9 cellular contexts compared by ENCODE assay signal in genomic region chr1:20483098-20483832, GRCh38. TPM values are rescaled to one million over a fixed set of nuclear protein-coding genes. Genes with fewer than 3 reads are reported as not detected.
DNase-seq lines count a peak whose midpoint lies in the region; ATAC-seq, FAIRE-seq and TF ChIP-seq lines count a peak whose summit lies in the region.
"Had no signal": no experiment of that assay in that cellular context is flagged by ENCODE, and none has a peak within 500 bp of the region (broad histone marks: within the 10 kb centered on the region; RNA-seq: fewer than 3 reads in every experiment).

No MANE protein-coding gene starts in this region.

- peak overlapping the region; percentile 92 for H3K27ac ChIP-seq in HepG2 (ENCODE audit: extremely low read length, insufficient read depth, low read length)
- H3K27ac ChIP-seq in stomach smooth muscle (ENCODE audit: low read length) = no peak overlapping the region

- no peaks in the 10 kb centered on the region; the same call in 1 of the 2 replicates for H4K20me1 ChIP-seq in HepG2 (ENCODE audit: insufficient read depth, low read length)

- H3K4me2 ChIP-seq in HepG2 (ENCODE audit: low read depth, low read length) = peak overlapping the region; percentile 81

- peak overlapping the region; percentile 34 for H3K4me3 Mint-ChIP-seq in T-helper 2 cell treated with Interferon-gamma antibody and Interleukin-4, amounts not matched to agents 5 μg/mL and 100 μg/mL, for 36 hours

- H3K9ac ChIP-seq in HepG2 (ENCODE audit: insufficient read depth, low read depth, low read length) = peak overlapping the region; percentile 99
- H3K9ac ChIP-seq in stomach smooth muscle (ENCODE audit: low read length in 2 of 2) = peak overlapping the region; percentile 29 to 52

- H3K4me1 Mint-ChIP-seq in T-helper 2 cell treated with Interferon-gamma antibody and Interleukin-4, amounts not matched to agents 5 μg/mL and 100 μg/mL, for 36 hours (ENCODE audit: low read depth) = peaks cover 6% of the 10 kb centered on the region

- CTCF ChIA-PET in HepG2 (lab: Yijun Ruan, JAX; ENCODE audit: low intra/inter-chr PET ratio, low total read pairs) = interaction anchor here (2.1 kb wide), 1 partner anchor 14 kb away, joined by 11 read pairs; no protein-coding TSS in a partner anchor

- no peaks in the 10 kb centered on the region for H3K9me3 Mint-ChIP-seq in T-helper 2 cell treated with Interferon-gamma antibody and Interleukin-4, amounts not matched to agents 5 μg/mL and 100 μg/mL, for 36 hours

- POLR2A ChIA-PET in HepG2 (lab: Yijun Ruan, JAX) = interaction anchor here (1.0 to 1.8 kb wide), 5 partner anchors 9 to 249 kb away, joined by 3 to 9 read pairs (median 3); partner anchors contain the start of gene SH2D5

- H3K27me3 ChIP-seq in bronchial epithelial cell (ENCODE audit: control insufficient read depth, insufficient read depth, low read length) = no peaks in the 10 kb centered on the region
- no peaks in the 10 kb centered on the region; a peak in 1 of 5 replicates for H3K27me3 ChIP-seq in HepG2 (ENCODE audit: control insufficient read depth in 1 of 2, insufficient read depth in 2 of 2, low read length in 2 of 2)
- H3K27me3 ChIP-seq in stomach smooth muscle (ENCODE audit: control insufficient read depth in 1 of 2, insufficient read depth in 2 of 2, low read length in 2 of 2) = no peaks in the 10 kb centered on the region

- H3K79me2 ChIP-seq in HepG2 (ENCODE audit: insufficient read depth, low read length) = peaks cover 58% of the 10 kb centered on the region

- H3K27me3 Mint-ChIP-seq in T-helper 2 cell treated with Interferon-gamma antibody and Interleukin-4, amounts not matched to agents 5 μg/mL and 100 μg/mL, for 36 hours (ENCODE audit: low read depth) = peaks cover 80% of the 10 kb centered on the region

- H3K4me1 ChIP-seq in HepG2 (ENCODE audit: insufficient read depth, low read length) (peaks cover 57% of the 10 kb centered on the region), stomach smooth muscle (ENCODE audit: control insufficient read depth, insufficient read depth, low read length) (peaks cover 27% of the 10 kb centered on the region)

- no peaks in the 10 kb centered on the region for H3K36me3 ChIP-seq in bronchial epithelial cell (ENCODE audit: control insufficient read depth, insufficient read depth, low read length)
- H3K36me3 ChIP-seq in HepG2 (replicated peaks in 1 of 2; ENCODE audit: control insufficient read depth in 1 of 2, insufficient read depth in 2 of 2, low read length in 2 of 2) = no peaks in the 10 kb centered on the region
- H3K36me3 ChIP-seq in stomach smooth muscle (ENCODE audit: control insufficient read depth in 2 of 2, insufficient read depth in 2 of 2, low read length in 2 of 2) = no peaks in the 10 kb centered on the region

- H3K9me3 ChIP-seq in HepG2 (ENCODE audit: low read length) = no peaks in the 10 kb centered on the region
- H3K9me3 ChIP-seq in stomach smooth muscle (ENCODE audit: control insufficient read depth in 2 of 2, low read length in 2 of 2) = no peaks in the 10 kb centered on the region

- no peaks in the 10 kb centered on the region for H3K36me3 Mint-ChIP-seq in T-helper 2 cell treated with Interferon-gamma antibody and Interleukin-4, amounts not matched to agents 5 μg/mL and 100 μg/mL, for 36 hours (ENCODE audit: low read depth)

- BruUV-seq in HepG2 (replicated peaks; lab: Mats Ljungman, UMichigan) = no TSS peak

- TF ChIP-seq POLR2A in HepG2 (IDR thresholded peaks at IDR 0.05; ENCODE audit: insufficient read depth in 1 of 2, low read depth in 2 of 2, low read length in 2 of 2) = no peak

- H3K4me3 ChIP-seq in bronchial epithelial cell (ENCODE audit: low read depth, low read length) (peak overlapping the region; percentile 58), HepG2 (replicated peaks in 1 of 3; ENCODE audit: insufficient read depth in 1 of 3, low read depth in 2 of 3, low read length in 3 of 3) (peak overlapping the region; percentile 90 to 95 (median 92)), stomach smooth muscle (ENCODE audit: low read length in 2 of 2) (peak overlapping the region; percentile 71 to 85)

- in situ Hi-C loops in HepG2 (cut with HindIII; ENCODE audit: extremely low pct_ligation_motif_present, low pct_unique_long_range_greater_than_20kb) = no loop called here

- no peak for DNase-seq in T-helper 2 cell treated with Interferon-gamma antibody and Interleukin-4, amounts not matched to agents 5 μg/mL and 100 μg/mL, for 36 hours (ENCODE audit: low spot score)
- no peak for DNase-seq in T-helper 2 cell
- DNase-seq in bronchial epithelial cell (ENCODE audit: low read depth) = no peak
- DNase-seq in HepG2 (ENCODE audit: low spot score) = peak; percentile 39
- DNase-seq in NCI-H187 treated with DMSO at 0.1 percent for 48 hours (lab: John Stamatoyannopoulos, UW) = no peak
- DNase-seq in stimulated activated naive CD4-positive, alpha-beta T cell treated with Interleukin-2 at 50 U/mL for 16 hours (lab: John Stamatoyannopoulos, UW) = no peak
- DNase-seq: NCI-H526 had no signal

- TF ChIP-seq CTCF in bronchial epithelial cell (IDR thresholded peaks at IDR 0.05; ENCODE audit: insufficient read depth, low read length, severe bottlenecking) (no peak), HepG2 (CRISPR knock-in tag; IDR thresholded peaks at IDR 0.05) (no peak)

- WGBS in HepG2 (ENCODE audit: low lambda C conversion rate) = 8% methylated on average over 16 of the region's 16 CpGs

- FAIRE-seq in bronchial epithelial cell (lab: Jason Lieb, UNC) (no peak), HepG2 (lab: Jason Lieb, UNC) (no peak)

- no peak overlapping the region for H3K27ac Mint-ChIP-seq in T-helper 2 cell treated with Interferon-gamma antibody and Interleukin-4, amounts not matched to agents 5 μg/mL and 100 μg/mL, for 36 hours

- no peak for TF ChIP-seq RAD21 in HepG2 (CRISPR knock-in tag; IDR thresholded peaks at IDR 0.05)

- intact Hi-C loops in HepG2 (cut with micrococcal nuclease; ENCODE audit: unreplicated experiment) = loop anchor here (5.0 kb wide), 1 partner anchor 41 kb away; no protein-coding TSS in a partner anchor

- ATAC-seq in HepG2 = no peak
- no peak for ATAC-seq in GM18868 (IDR thresholded peaks at IDR 0.05; ENCODE audit: unreplicated experiment)

- TF ChIP-seq EP300 in HepG2 (IDR thresholded peaks at IDR 0.05; ENCODE audit: low read depth in 2 of 2, low read length in 2 of 2) (no peak), HepG2 (CRISPR knock-in tag; IDR thresholded peaks at IDR 0.05; ENCODE audit: borderline replicate concordance) (no peak)

- H2AFZ ChIP-seq in HepG2 (ENCODE audit: low read length) = no peak overlapping the region

RNA-seq across cellular contexts. Expression of gene CAMK2N1, which starts 2.7 kb away (rescaled TPM):
- total RNA-seq in bronchial epithelial cell (6.9 and 11.3 TPM in 2 replicates), HepG2 (2016; rRNA removed; fragmentation: Illumina TruSeq; extraction: Trizol) (38.6 and 44.3 TPM in 2 replicates)
- 53.6 and 65.2 TPM in 2 replicates for total RNA-seq in HepG2 (2016; cell fraction: cytosol; rRNA removed; fragmentation: Illumina TruSeq; extraction: Trizol; ENCODE audit: low read depth)
- total RNA-seq in HepG2 (2016; cell fraction: insoluble cytoplasmic fraction; rRNA removed; fragmentation: Illumina TruSeq; extraction: Trizol) = 39.6 and 42.8 TPM in 2 replicates
- 110 and 117 TPM in 2 replicates for total RNA-seq in HepG2 (2016; cell fraction: membrane; rRNA removed; fragmentation: Illumina TruSeq; extraction: Trizol)
- 21.4 and 29.3 TPM in 2 replicates for total RNA-seq in HepG2 (2016; cell fraction: nucleus; rRNA removed; fragmentation: Illumina TruSeq; extraction: Trizol)
- polyA plus RNA-seq in HepG2 (2011; rRNA removed) = 32.7 and 38.0 TPM in 2 replicates
- polyA plus RNA-seq in HepG2 (2011; cell fraction: cytosol; rRNA removed) = 27.0 and 40.8 TPM in 2 replicates
- 23.2 and 28.1 TPM in 2 replicates for polyA plus RNA-seq in HepG2 (2011; cell fraction: nucleus; rRNA removed)
- 108 and 112 TPM in 2 replicates for polyA plus RNA-seq in HepG2 (2012)
- 238 and 250 TPM in 2 replicates for polyA plus RNA-seq in HepG2 (2016; cell fraction: cytosol; fragmentation: Illumina TruSeq; extraction: Trizol; ENCODE audit: low read depth)
- polyA plus RNA-seq in HepG2 (2016; cell fraction: insoluble cytoplasmic fraction; fragmentation: Illumina TruSeq; extraction: Trizol; ENCODE audit: low read depth) = 120 and 152 TPM in 2 replicates
- 340 and 368 TPM in 2 replicates for polyA plus RNA-seq in HepG2 (2016; cell fraction: membrane; fragmentation: Illumina TruSeq; extraction: Trizol; ENCODE audit: low read depth)
- polyA plus RNA-seq in HepG2 (2016; cell fraction: nucleus; fragmentation: Illumina TruSeq; extraction: Trizol; ENCODE audit: insufficient read depth, low read depth) = 110 and 112 TPM in 2 replicates
- polyA minus RNA-seq in HepG2 (2011; rRNA and poly(A)+ RNA removed; ENCODE audit: low replicate concordance) = 0.12 and 20.9 TPM in 2 replicates
- 34.7 and 39.2 TPM in 2 replicates for polyA minus RNA-seq in HepG2 (2011; cell fraction: cytosol; rRNA and poly(A)+ RNA removed)
- 19.4 and 21.5 TPM in 2 replicates for polyA minus RNA-seq in HepG2 (2011; cell fraction: nucleus; rRNA and poly(A)+ RNA removed)

RNA-seq across cellular contexts. Expression of gene MUL1, which starts 24.7 kb away (rescaled TPM):
- total RNA-seq in bronchial epithelial cell (22.1 and 25.7 TPM in 2 replicates), HepG2 (2016; rRNA removed; fragmentation: Illumina TruSeq; extraction: Trizol) (13.5 and 26.5 TPM in 2 replicates)
- 3.2 TPM in 2 replicates for total RNA-seq in HepG2 (2016; cell fraction: cytosol; rRNA removed; fragmentation: Illumina TruSeq; extraction: Trizol; ENCODE audit: low read depth)
- total RNA-seq in HepG2 (2016; cell fraction: insoluble cytoplasmic fraction; rRNA removed; fragmentation: Illumina TruSeq; extraction: Trizol) = 14.3 and 26.3 TPM in 2 replicates
- total RNA-seq in HepG2 (2016; cell fraction: membrane; rRNA removed; fragmentation: Illumina TruSeq; extraction: Trizol) = 8.5 and 8.6 TPM in 2 replicates
- 23.1 and 27.3 TPM in 2 replicates for total RNA-seq in HepG2 (2016; cell fraction: nucleus; rRNA removed; fragmentation: Illumina TruSeq; extraction: Trizol)
- 21.5 and 27.5 TPM in 2 replicates for polyA plus RNA-seq in HepG2 (2011; rRNA removed)
- 23.9 and 24.3 TPM in 2 replicates for polyA plus RNA-seq in HepG2 (2011; cell fraction: cytosol; rRNA removed)
- polyA plus RNA-seq in HepG2 (2011; cell fraction: nucleus; rRNA removed) = 10.0 and 11.8 TPM in 2 replicates
- polyA plus RNA-seq in HepG2 (2012) = 14.9 and 20.0 TPM in 2 replicates
- polyA plus RNA-seq in HepG2 (2016; cell fraction: cytosol; fragmentation: Illumina TruSeq; extraction: Trizol; ENCODE audit: low read depth) = 2.4 and 2.6 TPM in 2 replicates
- 11.3 and 11.9 TPM in 2 replicates for polyA plus RNA-seq in HepG2 (2016; cell fraction: insoluble cytoplasmic fraction; fragmentation: Illumina TruSeq; extraction: Trizol; ENCODE audit: low read depth)
- polyA plus RNA-seq in HepG2 (2016; cell fraction: membrane; fragmentation: Illumina TruSeq; extraction: Trizol; ENCODE audit: low read depth) = 4.4 and 5.3 TPM in 2 replicates
- 30.1 and 33.2 TPM in 2 replicates for polyA plus RNA-seq in HepG2 (2016; cell fraction: nucleus; fragmentation: Illumina TruSeq; extraction: Trizol; ENCODE audit: insufficient read depth, low read depth)
- 40.2 and 48.7 TPM in 2 replicates for polyA minus RNA-seq in HepG2 (2011; rRNA and poly(A)+ RNA removed; ENCODE audit: low replicate concordance)
- polyA minus RNA-seq in HepG2 (2011; cell fraction: cytosol; rRNA and poly(A)+ RNA removed) = 14.6 and 15.2 TPM in 2 replicates
- polyA minus RNA-seq in HepG2 (2011; cell fraction: nucleus; rRNA and poly(A)+ RNA removed) = 14.5 TPM in 2 replicates
